Comparison of ENCODE assay signal across 1 cellular context in genomic region chr15:23628612-23629233, GRCh38.
TF ChIP-seq lines count a peak whose summit lies in the region.

No MANE protein-coding gene starts in this region.

TF ChIP-seq in GM23338, 12 proteins besides CTCF, POLR2A, EP300 and RAD21:
- TF ChIP-seq, protein P1, sequence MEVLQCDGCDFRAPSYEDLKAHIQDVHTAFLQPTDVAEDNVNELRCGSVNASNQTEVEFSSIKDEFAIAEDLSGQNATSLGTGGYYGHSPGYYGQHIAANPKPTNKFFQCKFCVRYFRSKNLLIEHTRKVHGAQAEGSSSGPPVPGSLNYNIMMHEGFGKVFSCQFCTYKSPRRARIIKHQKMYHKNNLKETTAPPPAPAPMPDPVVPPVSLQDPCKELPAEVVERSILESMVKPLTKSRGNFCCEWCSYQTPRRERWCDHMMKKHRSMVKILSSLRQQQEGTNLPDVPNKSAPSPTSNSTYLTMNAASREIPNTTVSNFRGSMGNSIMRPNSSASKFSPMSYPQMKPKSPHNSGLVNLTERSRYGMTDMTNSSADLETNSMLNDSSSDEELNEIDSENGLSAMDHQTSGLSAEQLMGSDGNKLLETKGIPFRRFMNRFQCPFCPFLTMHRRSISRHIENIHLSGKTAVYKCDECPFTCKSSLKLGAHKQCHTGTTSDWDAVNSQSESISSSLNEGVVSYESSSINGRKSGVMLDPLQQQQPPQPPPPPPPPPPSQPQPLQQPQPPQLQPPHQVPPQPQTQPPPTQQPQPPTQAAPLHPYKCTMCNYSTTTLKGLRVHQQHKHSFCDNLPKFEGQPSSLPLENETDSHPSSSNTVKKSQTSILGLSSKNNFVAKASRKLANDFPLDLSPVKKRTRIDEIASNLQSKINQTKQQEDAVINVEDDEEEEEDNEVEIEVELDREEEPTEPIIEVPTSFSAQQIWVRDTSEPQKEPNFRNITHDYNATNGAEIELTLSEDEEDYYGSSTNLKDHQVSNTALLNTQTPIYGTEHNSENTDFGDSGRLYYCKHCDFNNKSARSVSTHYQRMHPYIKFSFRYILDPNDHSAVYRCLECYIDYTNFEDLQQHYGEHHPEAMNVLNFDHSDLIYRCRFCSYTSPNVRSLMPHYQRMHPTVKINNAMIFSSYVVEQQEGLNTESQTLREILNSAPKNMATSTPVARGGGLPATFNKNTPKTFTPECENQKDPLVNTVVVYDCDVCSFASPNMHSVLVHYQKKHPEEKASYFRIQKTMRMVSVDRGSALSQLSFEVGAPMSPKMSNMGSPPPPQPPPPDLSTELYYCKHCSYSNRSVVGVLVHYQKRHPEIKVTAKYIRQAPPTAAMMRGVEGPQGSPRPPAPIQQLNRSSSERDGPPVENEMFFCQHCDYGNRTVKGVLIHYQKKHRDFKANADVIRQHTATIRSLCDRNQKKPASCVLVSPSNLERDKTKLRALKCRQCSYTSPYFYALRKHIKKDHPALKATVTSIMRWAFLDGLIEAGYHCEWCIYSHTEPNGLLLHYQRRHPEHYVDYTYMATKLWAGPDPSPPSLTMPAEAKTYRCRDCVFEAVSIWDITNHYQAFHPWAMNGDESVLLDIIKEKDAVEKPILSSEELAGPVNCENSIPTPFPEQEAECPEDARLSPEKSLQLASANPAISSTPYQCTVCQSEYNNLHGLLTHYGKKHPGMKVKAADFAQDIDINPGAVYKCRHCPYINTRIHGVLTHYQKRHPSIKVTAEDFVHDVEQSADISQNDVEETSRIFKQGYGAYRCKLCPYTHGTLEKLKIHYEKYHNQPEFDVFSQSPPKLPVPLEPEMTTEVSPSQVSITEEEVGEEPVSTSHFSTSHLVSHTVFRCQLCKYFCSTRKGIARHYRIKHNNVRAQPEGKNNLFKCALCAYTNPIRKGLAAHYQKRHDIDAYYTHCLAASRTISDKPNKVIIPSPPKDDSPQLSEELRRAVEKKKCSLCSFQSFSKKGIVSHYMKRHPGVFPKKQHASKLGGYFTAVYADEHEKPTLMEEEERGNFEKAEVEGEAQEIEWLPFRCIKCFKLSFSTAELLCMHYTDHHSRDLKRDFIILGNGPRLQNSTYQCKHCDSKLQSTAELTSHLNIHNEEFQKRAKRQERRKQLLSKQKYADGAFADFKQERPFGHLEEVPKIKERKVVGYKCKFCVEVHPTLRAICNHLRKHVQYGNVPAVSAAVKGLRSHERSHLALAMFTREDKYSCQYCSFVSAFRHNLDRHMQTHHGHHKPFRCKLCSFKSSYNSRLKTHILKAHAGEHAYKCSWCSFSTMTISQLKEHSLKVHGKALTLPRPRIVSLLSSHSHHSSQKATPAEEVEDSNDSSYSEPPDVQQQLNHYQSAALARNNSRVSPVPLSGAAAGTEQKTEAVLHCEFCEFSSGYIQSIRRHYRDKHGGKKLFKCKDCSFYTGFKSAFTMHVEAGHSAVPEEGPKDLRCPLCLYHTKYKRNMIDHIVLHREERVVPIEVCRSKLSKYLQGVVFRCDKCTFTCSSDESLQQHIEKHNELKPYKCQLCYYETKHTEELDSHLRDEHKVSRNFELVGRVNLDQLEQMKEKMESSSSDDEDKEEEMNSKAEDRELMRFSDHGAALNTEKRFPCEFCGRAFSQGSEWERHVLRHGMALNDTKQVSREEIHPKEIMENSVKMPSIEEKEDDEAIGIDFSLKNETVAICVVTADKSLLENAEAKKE (CRISPR knock-in tag; IDR thresholded peaks at IDR 0.05) = no peak
- no peak for TF ChIP-seq ZNF114 (CRISPR knock-in tag; IDR thresholded peaks at IDR 0.05)
